Comparison of ENCODE assay signal across 20 cellular contexts in the genomic region with DNA sequence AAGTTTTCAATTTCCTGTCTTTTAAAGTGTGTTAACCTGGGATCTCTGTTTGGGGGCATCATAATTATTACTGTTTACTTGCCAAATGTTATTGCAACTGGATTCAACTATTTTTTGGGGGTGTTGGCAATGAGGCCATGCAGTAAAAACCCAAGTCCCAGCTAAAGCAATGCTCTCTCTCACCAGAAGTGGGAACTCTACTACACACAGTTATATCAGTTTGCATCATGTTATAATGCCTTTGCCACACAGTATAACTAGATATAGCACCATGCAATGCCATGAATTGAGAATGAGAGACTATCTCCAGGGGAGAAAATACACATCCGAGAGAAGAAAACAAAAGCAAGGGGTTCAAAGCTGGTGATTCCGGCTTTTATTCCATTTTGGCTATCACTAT.
A peak's percentile ranks its signal among the peaks of the same experiment; 100 is the strongest.
DNase-seq lines count a peak whose midpoint lies in the region; ATAC-seq, FAIRE-seq and TF ChIP-seq lines count a peak whose summit lies in the region.
"Had no signal": no experiment of that assay in that cellular context is flagged by ENCODE, and none has a peak within 500 bp of the region (broad histone marks: within the 10 kb centered on the region; RNA-seq: fewer than 3 reads in every experiment).

No MANE protein-coding gene starts in this region.

- no peak overlapping the region for H2AFZ ChIP-seq in HepG2 (ENCODE audit: low read length)

- POLR2A ChIA-PET in HepG2 (lab: Yijun Ruan, JAX) = no interaction called here

- H3K36me3 ChIP-seq in HepG2 (replicated peaks in 1 of 2; ENCODE audit: control insufficient read depth in 1 of 2, insufficient read depth in 2 of 2, low read length in 2 of 2) (no peaks in the 10 kb centered on the region), right lobe of liver (no peaks in the 10 kb centered on the region), bronchial epithelial cell (ENCODE audit: control insufficient read depth, insufficient read depth, low read length) (no peaks in the 10 kb centered on the region)
- H3K36me3 ChIP-seq: lower lobe of right lung, ovary, sigmoid colon, stomach had no signal

- H3K9me3 ChIP-seq in HepG2 (ENCODE audit: low read length) (no peaks in the 10 kb centered on the region), right lobe of liver (no peaks in the 10 kb centered on the region)
- H3K9me3 ChIP-seq: lower lobe of right lung, ovary, sigmoid colon, stomach had no signal

- H4K20me1 ChIP-seq in HepG2 (ENCODE audit: insufficient read depth, low read length) = no peaks in the 10 kb centered on the region

- intact Hi-C loops in HepG2 (cut with micrococcal nuclease; ENCODE audit: unreplicated experiment) (loop anchor here (5.0 kb wide), 1 partner anchor 374 kb away; no protein-coding TSS in a partner anchor), right lobe of liver (cut with DNase I) (no loop called here)

- no peak for TF ChIP-seq RAD21 in HepG2 (CRISPR knock-in tag; IDR thresholded peaks at IDR 0.05)

- DNase-seq in HepG2 (ENCODE audit: low spot score) (no peak), right lobe of liver (no peak), NCI-H69 (lab: John Stamatoyannopoulos, UW) (peak; percentile 7), bronchial epithelial cell (ENCODE audit: low read depth) (no peak), nucleus accumbens (lab: John Stamatoyannopoulos, UW) (no peak)
- DNase-seq: activated CD4-positive, alpha-beta T cell treated with anti-CD3 and anti-CD28 coated beads, Interleukin-2, amount 10 ng/mL, durations not matched to agents 7 days and 5 days; AML-193; amygdala; effector memory CD4-positive, alpha-beta T cell; head of caudate nucleus; immature natural killer cell; lower lobe of right lung; NCI-H2029; ovary; RPMI8226; sigmoid colon; stomach had no signal

- no peak overlapping the region for H3K4me2 ChIP-seq in HepG2 (ENCODE audit: low read depth, low read length)

- CTCF ChIA-PET in HepG2 (lab: Yijun Ruan, JAX; ENCODE audit: low intra/inter-chr PET ratio, low total read pairs) = no interaction called here

- ATAC-seq in HepG2 (peak; percentile 53), right lobe of liver (no peak), GM19467 (IDR thresholded peaks at IDR 0.05; ENCODE audit: unreplicated experiment) (no peak), GM18517 (IDR thresholded peaks at IDR 0.05; ENCODE audit: unreplicated experiment) (no peak), HG02840 (IDR thresholded peaks at IDR 0.05; ENCODE audit: low FRiP score, unreplicated experiment) (no peak)
- ATAC-seq: lower lobe of right lung had no signal

- no peak for TF ChIP-seq EP300 in HepG2 (IDR thresholded peaks at IDR 0.05; ENCODE audit: low read depth in 2 of 2, low read length in 2 of 2)
- TF ChIP-seq EP300 in HepG2 (CRISPR knock-in tag; IDR thresholded peaks at IDR 0.05; ENCODE audit: borderline replicate concordance) = no peak

- no TSS peak for BruUV-seq in HepG2 (replicated peaks; lab: Mats Ljungman, UMichigan)

- no peak for FAIRE-seq in HepG2 (lab: Jason Lieb, UNC)
- FAIRE-seq in bronchial epithelial cell (lab: Jason Lieb, UNC) = no peak

- H3K9ac ChIP-seq in HepG2 (ENCODE audit: insufficient read depth, low read depth, low read length) = no peak overlapping the region

- in situ Hi-C loops in HepG2 (cut with HindIII; ENCODE audit: extremely low pct_ligation_motif_present, low pct_unique_long_range_greater_than_20kb) = no loop called here

- H3K27me3 ChIP-seq in HepG2 (ENCODE audit: control insufficient read depth in 1 of 2, insufficient read depth in 2 of 2, low read length in 2 of 2) = no peaks in the 10 kb centered on the region
- no peaks in the 10 kb centered on the region for H3K27me3 ChIP-seq in right lobe of liver
- H3K27me3 ChIP-seq in bronchial epithelial cell (ENCODE audit: control insufficient read depth, insufficient read depth, low read length) = no peaks in the 10 kb centered on the region
- H3K27me3 ChIP-seq: ovary, sigmoid colon, stomach had no signal

- H3K4me3 ChIP-seq in HepG2 (replicated peaks in 1 of 3; ENCODE audit: insufficient read depth in 1 of 3, low read depth in 2 of 3, low read length in 3 of 3) (no peak overlapping the region), right lobe of liver (no peak overlapping the region), bronchial epithelial cell (ENCODE audit: low read depth, low read length) (no peak overlapping the region)
- H3K4me3 ChIP-seq: lower lobe of right lung, ovary, sigmoid colon, stomach had no signal

- no peak for TF ChIP-seq POLR2A in HepG2 (IDR thresholded peaks at IDR 0.05; ENCODE audit: insufficient read depth in 1 of 2, low read depth in 2 of 2, low read length in 2 of 2)
- TF ChIP-seq POLR2A in right lobe of liver (IDR thresholded peaks at IDR 0.05) = no peak

- H3K4me1 ChIP-seq in HepG2 (ENCODE audit: insufficient read depth, low read length) = no peaks in the 10 kb centered on the region
- H3K4me1 ChIP-seq in right lobe of liver = no peaks in the 10 kb centered on the region
- H3K4me1 ChIP-seq: lower lobe of right lung, sigmoid colon, stomach had no signal

- TF ChIP-seq CTCF in HepG2 (CRISPR knock-in tag; IDR thresholded peaks at IDR 0.05) = no peak
- no peak for TF ChIP-seq CTCF in right lobe of liver (IDR thresholded peaks at IDR 0.05)
- peak; percentile 20 for TF ChIP-seq CTCF in bronchial epithelial cell (IDR thresholded peaks at IDR 0.05; ENCODE audit: insufficient read depth, low read length, severe bottlenecking)

- WGBS in HepG2 (ENCODE audit: low lambda C conversion rate) = 15% methylated on average over 2 of the region's 2 CpGs
- 74% methylated on average over 2 of the region's 2 CpGs for WGBS in right lobe of liver (ENCODE audit: insufficient coverage, low coverage, low lambda C conversion rate, missing lambda C conversion rate)

- no peaks in the 10 kb centered on the region for H3K79me2 ChIP-seq in HepG2 (ENCODE audit: insufficient read depth, low read length)

- H3K27ac ChIP-seq in HepG2 (ENCODE audit: extremely low read length, insufficient read depth, low read length) (no peak overlapping the region), right lobe of liver (no peak overlapping the region)
- H3K27ac ChIP-seq: lower lobe of right lung, ovary, sigmoid colon, stomach had no signal

TF ChIP-seq in HepG2, 621 proteins besides CTCF, POLR2A, EP300 and RAD21:
- TF ChIP-seq ZNF652 (CRISPR knock-in tag; IDR thresholded peaks at IDR 0.05; ENCODE audit: borderline replicate concordance, low read depth) = no peak
- TF ChIP-seq EZH2 (conservative IDR thresholded peaks at IDR 0.05; ENCODE audit: low read depth, low read length) = no peak
- TF ChIP-seq, protein P1, sequence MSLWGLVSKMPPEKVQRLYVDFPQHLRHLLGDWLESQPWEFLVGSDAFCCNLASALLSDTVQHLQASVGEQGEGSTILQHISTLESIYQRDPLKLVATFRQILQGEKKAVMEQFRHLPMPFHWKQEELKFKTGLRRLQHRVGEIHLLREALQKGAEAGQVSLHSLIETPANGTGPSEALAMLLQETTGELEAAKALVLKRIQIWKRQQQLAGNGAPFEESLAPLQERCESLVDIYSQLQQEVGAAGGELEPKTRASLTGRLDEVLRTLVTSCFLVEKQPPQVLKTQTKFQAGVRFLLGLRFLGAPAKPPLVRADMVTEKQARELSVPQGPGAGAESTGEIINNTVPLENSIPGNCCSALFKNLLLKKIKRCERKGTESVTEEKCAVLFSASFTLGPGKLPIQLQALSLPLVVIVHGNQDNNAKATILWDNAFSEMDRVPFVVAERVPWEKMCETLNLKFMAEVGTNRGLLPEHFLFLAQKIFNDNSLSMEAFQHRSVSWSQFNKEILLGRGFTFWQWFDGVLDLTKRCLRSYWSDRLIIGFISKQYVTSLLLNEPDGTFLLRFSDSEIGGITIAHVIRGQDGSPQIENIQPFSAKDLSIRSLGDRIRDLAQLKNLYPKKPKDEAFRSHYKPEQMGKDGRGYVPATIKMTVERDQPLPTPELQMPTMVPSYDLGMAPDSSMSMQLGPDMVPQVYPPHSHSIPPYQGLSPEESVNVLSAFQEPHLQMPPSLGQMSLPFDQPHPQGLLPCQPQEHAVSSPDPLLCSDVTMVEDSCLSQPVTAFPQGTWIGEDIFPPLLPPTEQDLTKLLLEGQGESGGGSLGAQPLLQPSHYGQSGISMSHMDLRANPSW (CRISPR knock-in tag; IDR thresholded peaks at IDR 0.05; ENCODE audit: borderline replicate concordance) = no peak
- TF ChIP-seq ZBTB33 (CRISPR knock-in tag; IDR thresholded peaks at IDR 0.05) = no peak
- peak; percentile 34; the same call in 1 of the 2 replicates for TF ChIP-seq STAG1 (CRISPR knock-in tag; IDR thresholded peaks at IDR 0.05)
- no peak for TF ChIP-seq ZNF564 (CRISPR knock-in tag; IDR thresholded peaks at IDR 0.05)
- no peak for TF ChIP-seq NAIF1 (CRISPR knock-in tag; IDR thresholded peaks at IDR 0.05; ENCODE audit: borderline replicate concordance)
